Comparison of ENCODE assay signal across 24 cellular contexts in genomic region chr22:30856699-30857098, GRCh38.
A peak's percentile ranks its signal among the peaks of the same experiment; 100 is the strongest.
DNase-seq lines count a peak whose midpoint lies in the region; ATAC-seq and TF ChIP-seq lines count a peak whose summit lies in the region.
"Had no signal": no experiment of that assay in that cellular context is flagged by ENCODE, and none has a peak within 500 bp of the region (broad histone marks: within the 10 kb centered on the region; RNA-seq: fewer than 3 reads in every experiment).

No MANE protein-coding gene starts in this region.

- H3K27ac ChIP-seq in uterus = no peak overlapping the region
- H3K27ac ChIP-seq: GM23248 had no signal

- peaks cover 12% of the 10 kb centered on the region for H3K9me3 Mint-ChIP-seq in progenitor cell of endocrine pancreas (ENCODE audit: low read depth)

- H3K4me3 ChIP-seq in uterus = no peak overlapping the region
- H3K4me3 ChIP-seq: GM23248, HAP-1, MG63 had no signal

- no peaks in the 10 kb centered on the region for H3K36me3 ChIP-seq in uterus
- H3K36me3 ChIP-seq: BE2C, HAP-1, MG63 had no signal

- H3K4me1 Mint-ChIP-seq in progenitor cell of endocrine pancreas (ENCODE audit: low read depth) = peaks cover 4% of the 10 kb centered on the region

- no peaks in the 10 kb centered on the region for H3K27me3 Mint-ChIP-seq in progenitor cell of endocrine pancreas

- H3K9me3 ChIP-seq in uterus = no peaks in the 10 kb centered on the region
- H3K9me3 ChIP-seq: BE2C, HAP-1 had no signal

- DNase-seq in D341Med (ENCODE audit: low spot score) (peak; percentile 11), cerebellum (ENCODE audit: low spot score) (peak; percentile 8), left lobe of liver (ENCODE audit: low spot score) (peak; percentile 32), progenitor cell of endocrine pancreas (ENCODE audit: low spot score, unreplicated experiment) (no peak), uterus (no peak), GM10266 (ENCODE audit: extremely low spot score) (no peak)
- DNase-seq in activated effector memory CD4-positive, alpha-beta T cell treated with Interleukin-2 at 50 U/mL for 16 hours = no peak
- DNase-seq: BE2C, Calu3, DMS153, DND-41, KBM-7, NCI-H1694 treated with DMSO at 0.1 percent for 48 hours, NCI-H2081, NCI-H2171, NCI-H226, NCI-H510A, NCI-H69, RPMI8226, SHP77 had no signal

- intact Hi-C loops in uterus (cut with DNase I; ENCODE audit: low total_unique reads) = no loop called here

- peak overlapping the region; percentile 9 for H3K27ac Mint-ChIP-seq in progenitor cell of endocrine pancreas

- TF ChIP-seq POLR2A in uterus (IDR thresholded peaks at IDR 0.05) = no peak

- TF ChIP-seq CTCF in progenitor cell of endocrine pancreas (IDR thresholded peaks at IDR 0.05; ENCODE audit: unreplicated experiment) = no peak
- no peak for TF ChIP-seq CTCF in uterus (IDR thresholded peaks at IDR 0.05)
- no peak for TF ChIP-seq CTCF in GM10266 (IDR thresholded peaks at IDR 0.05; ENCODE audit: control insufficient read depth, insufficient read depth, low read depth, missing control alignments)

- H3K27me3 ChIP-seq in uterus = no peaks in the 10 kb centered on the region
- H3K27me3 ChIP-seq: BE2C, MG63 had no signal

- peaks cover 8% of the 10 kb centered on the region for H3K36me3 Mint-ChIP-seq in progenitor cell of endocrine pancreas (ENCODE audit: insufficient read depth)

- no peak overlapping the region for H3K4me3 Mint-ChIP-seq in progenitor cell of endocrine pancreas (ENCODE audit: low read depth)

- no peaks in the 10 kb centered on the region for H3K4me1 ChIP-seq in uterus
- H3K4me1 ChIP-seq: BE2C, HAP-1 had no signal

- ATAC-seq in left lobe of liver (no peak), HG02571 (IDR thresholded peaks at IDR 0.05; ENCODE audit: unreplicated experiment) (no peak)

Comparison
In these comparisons a context has a peak if more than half of its experiments do, and no peak if none do; other contexts are left out.
1. DNase-seq: peak in D341Med (single experiment), cerebellum (single experiment) and left lobe of liver (single experiment); none in progenitor cell of endocrine pancreas (single experiment), uterus (0 of 2), GM10266 (single experiment) and activated effector memory CD4-positive, alpha-beta T cell treated with Interleukin-2 at 50 U/mL for 16 hours (single experiment).